ENCODE assay signal across 13 cellular contexts in genomic region chr19:2648099-2648498, GRCh38. TPM values are rescaled to one million over a fixed set of nuclear protein-coding genes. Genes with fewer than 3 reads are reported as not detected.
DNase-seq lines count a peak whose midpoint lies in the region; ATAC-seq, FAIRE-seq and TF ChIP-seq lines count a peak whose summit lies in the region.
"Had no signal": no experiment of that assay in that cellular context is flagged by ENCODE, and none has a peak within 500 bp of the region (broad histone marks: within the 10 kb centered on the region; RNA-seq: fewer than 3 reads in every experiment).

No MANE protein-coding gene starts in this region.

- H3K9ac ChIP-seq in GM12878 (ENCODE audit: control insufficient read depth, insufficient read depth, low read length) (no peak overlapping the region), PC-3 (ENCODE audit: low read length) (no peak overlapping the region)
- H3K9ac ChIP-seq: BLaER1 had no signal

- H3K36me3 Mint-ChIP-seq in activated CD4-positive, alpha-beta T cell treated with anti-CD3 and anti-CD28 coated beads for 36 hours (ENCODE audit: low read depth), result no peaks in the 10 kb centered on the region
- H3K36me3 Mint-ChIP-seq in stimulated activated memory B cell treated with anti-CD40 and anti-IgM and Interleukin-4, amounts not matched to agents 10 μg/mL and 1 μg/mL and 100 μg/mL, for 72 hours, result peaks cover 22% of the 10 kb centered on the region
- H3K36me3 Mint-ChIP-seq: CD4-positive, CD25-positive, alpha-beta regulatory T cell had no signal

- DNase-seq in activated CD4-positive, alpha-beta T cell treated with anti-CD3 and anti-CD28 coated beads for 36 hours, result no peak
- DNase-seq in activated CD4-positive, alpha-beta T cell treated with anti-CD3 and anti-CD28 coated beads, Interleukin-2, amount 50 U/mL, for 4 hours, result no peak
- DNase-seq in GM12878 (ENCODE audit: low read depth, low spot score) (no peak), iPS-NIHi7 (ENCODE audit: extremely low spot score) (no peak), NCI-H1694 treated with DMSO at 0.1 percent for 48 hours (lab: John Stamatoyannopoulos, UW) (no peak), PC-3 (no peak)

- RAD21 ChIA-PET in GM12878 (lab: Charles Lee; ENCODE audit: unreplicated experiment), result interaction anchor here (0.5 to 2.0 kb wide), 29 partner anchors 9 to 554 kb away, joined by 3 to 45 read pairs (median 5); partner anchors contain the start of genes SGTA and THOP1

- in situ Hi-C loops in GM12878 (cut with MboI), result loop anchor here (5.0 kb wide), 2 partner anchors 99 to 239 kb away; no protein-coding TSS in a partner anchor

- H3K27ac ChIP-seq in HEK293 (ENCODE audit: extremely low read depth, low read depth, low read length) (no peak overlapping the region), GM12878 (ENCODE audit: control insufficient read depth, insufficient read depth) (no peak overlapping the region), PC-3 (ENCODE audit: low read length) (no peak overlapping the region)
- H3K27ac ChIP-seq: BLaER1, HL-60, PC-9, SJSA1 had no signal

- H3K79me2 ChIP-seq in GM12878 (ENCODE audit: control insufficient read depth, insufficient read depth, low read length), result no peaks in the 10 kb centered on the region
- no peaks in the 10 kb centered on the region for H3K79me2 ChIP-seq in PC-3 (ENCODE audit: low read length)

- SMC1A ChIA-PET in GM12878 (lab: Charles Lee; ENCODE audit: uncharacterized antibody, unreplicated experiment), result interaction anchor here (0.6 to 1.9 kb wide), 28 partner anchors 12 to 428 kb away, joined by 3 to 50 read pairs (median 4); partner anchors contain the start of genes SLC39A3 and ZNF554

- TF ChIP-seq POLR2A in GM12878 (IDR thresholded peaks at IDR 0.05; ENCODE audit: low read depth, low read length), result no peak

- 35% methylated on average over 5 of the region's 5 CpGs for WGBS in GM12878 (ENCODE audit: insufficient coverage, insufficient replicate concordance, low lambda C conversion rate, missing lambda C conversion rate)

- H4K20me1 ChIP-seq in GM12878 (ENCODE audit: control insufficient read depth, insufficient read depth) (no peaks in the 10 kb centered on the region), PC-3 (ENCODE audit: low read length) (no peaks in the 10 kb centered on the region)

- TF ChIP-seq EP300 in GM12878 (IDR thresholded peaks at IDR 0.05; ENCODE audit: borderline replicate concordance in 1 of 2, control insufficient read depth in 1 of 2, low read depth in 2 of 2, low read length in 2 of 2), result no peak

- no peak for TF ChIP-seq RAD21 in GM12878 (IDR thresholded peaks at IDR 0.05; ENCODE audit: insufficient read depth, low read depth, low read length)

- no peaks in the 10 kb centered on the region for H3K27me3 ChIP-seq in GM12878 (replicated peaks in 1 of 2; ENCODE audit: control insufficient read depth in 2 of 2, insufficient read depth in 2 of 2, low read length in 1 of 2)
- no peaks in the 10 kb centered on the region for H3K27me3 ChIP-seq in PC-3 (ENCODE audit: low read length)
- H3K27me3 ChIP-seq: BLaER1 had no signal

- POLR2A ChIA-PET in activated CD4-positive, alpha-beta T cell treated with anti-CD3 and anti-CD28 coated beads for 36 hours (lab: Charles Lee), result interaction anchor here (0.6 to 0.7 kb wide), 3 partner anchors 24 to 208 kb away, joined by 4 to 9 read pairs (median 5); no protein-coding TSS in a partner anchor
- POLR2A ChIA-PET in HEK293 (lab: Yijun Ruan, JAX), result interaction anchor here (0.6 to 1.3 kb wide), 10 partner anchors 9 to 374 kb away, joined by 3 to 10 read pairs (median 4); partner anchors contain the start of genes GADD45B, SGTA and SLC39A3
- POLR2A ChIA-PET in GM12878 (lab: Charles Lee), result interaction anchor here (0.6 to 1.5 kb wide), 4 partner anchors 98 to 477 kb away, joined by 3 to 5 read pairs (median 3); partner anchors contain the start of genes GADD45B and THOP1
- POLR2A ChIA-PET in PC-3 (lab: Charles Lee; ENCODE audit: unreplicated experiment), result interaction anchor here (0.5 kb wide), 1 partner anchor 21 kb away, joined by 3 read pairs; no protein-coding TSS in a partner anchor

- peak; percentile 23 for ATAC-seq in activated CD4-positive, alpha-beta T cell treated with anti-CD3 and anti-CD28 coated beads for 36 hours
- ATAC-seq in GM12878 (peak; percentile 16; the same call in 2 of the 3 replicates), PC-3 (no peak)
- peak; percentile 49 for ATAC-seq in stimulated activated memory B cell treated with anti-CD40 and anti-IgM and Interleukin-4, amounts not matched to agents 10 μg/mL and 1 μg/mL and 100 μg/mL, for 72 hours

- CTCF ChIA-PET in activated CD4-positive, alpha-beta T cell treated with anti-CD3 and anti-CD28 coated beads for 36 hours (lab: Charles Lee), result interaction anchor here (0.5 to 2.4 kb wide), 46 partner anchors 9 to 648 kb away, joined by 3 to 39 read pairs (median 4); partner anchors contain the start of genes GNG7, SGTA and SLC39A3
- CTCF ChIA-PET in HEK293 (lab: Yijun Ruan, JAX) (interaction anchor here (0.6 to 3.6 kb wide), 35 partner anchors 9 to 514 kb away, joined by 3 to 54 read pairs (median 5); partner anchors contain the start of genes GNG7, SGTA and ZNF554), GM12878 (lab: Yijun Ruan, JAX) (interaction anchor here (0.6 to 3.5 kb wide), 64 partner anchors 10 to 481 kb away, joined by 3 to 125 read pairs (median 4); partner anchors contain the start of genes DIRAS1, GNG7, SGTA and TIMM13), PC-3 (lab: Charles Lee) (interaction anchor here (0.6 to 1.5 kb wide), 10 partner anchors 11 to 463 kb away, joined by 3 to 18 read pairs (median 4); no protein-coding TSS in a partner anchor)

- no peaks in the 10 kb centered on the region for H3K4me1 ChIP-seq in HEK293 (ENCODE audit: control insufficient read depth, insufficient read depth, low read length)
- peaks cover 17% of the 10 kb centered on the region for H3K4me1 ChIP-seq in GM12878 (ENCODE audit: control insufficient read depth, insufficient read depth, low read length)
- no peaks in the 10 kb centered on the region for H3K4me1 ChIP-seq in PC-3 (ENCODE audit: insufficient read depth, low read length)
- H3K4me1 ChIP-seq: SJSA1 had no signal

- H3K4me1 Mint-ChIP-seq in activated CD4-positive, alpha-beta T cell treated with anti-CD3 and anti-CD28 coated beads for 36 hours, result no peaks in the 10 kb centered on the region
- peaks cover 52% of the 10 kb centered on the region for H3K4me1 Mint-ChIP-seq in stimulated activated memory B cell treated with anti-CD40 and anti-IgM and Interleukin-4, amounts not matched to agents 10 μg/mL and 1 μg/mL and 100 μg/mL, for 72 hours
- H3K4me1 Mint-ChIP-seq: CD4-positive, CD25-positive, alpha-beta regulatory T cell had no signal

- H3K4me3 ChIP-seq in HEK293 (ENCODE audit: low read depth, low read length), result no peak overlapping the region
- no peak overlapping the region for H3K4me3 ChIP-seq in GM12878
- no peak overlapping the region for H3K4me3 ChIP-seq in PC-3 (ENCODE audit: low read length)
- H3K4me3 ChIP-seq: BLaER1, PC-9, SJSA1 had no signal

- H3K9me3 ChIP-seq in HEK293 (ENCODE audit: control insufficient read depth, insufficient read depth, low read depth, low read length) (no peaks in the 10 kb centered on the region), GM12878 (replicated peaks; ENCODE audit: control insufficient read depth, insufficient read depth, low read length) (no peaks in the 10 kb centered on the region), PC-3 (ENCODE audit: low read length) (no peaks in the 10 kb centered on the region)
- H3K9me3 ChIP-seq: BLaER1, SJSA1 had no signal

- H3F3A ChIP-seq in PC-3 (ENCODE audit: low read length, unreplicated experiment), result no peaks in the 10 kb centered on the region

- H3K4me3 Mint-ChIP-seq in activated CD4-positive, alpha-beta T cell treated with anti-CD3 and anti-CD28 coated beads for 36 hours, result no peak overlapping the region
- no peak overlapping the region for H3K4me3 Mint-ChIP-seq in stimulated activated memory B cell treated with anti-CD40 and anti-IgM and Interleukin-4, amounts not matched to agents 10 μg/mL and 1 μg/mL and 100 μg/mL, for 72 hours
- H3K4me3 Mint-ChIP-seq: CD4-positive, CD25-positive, alpha-beta regulatory T cell had no signal

- intact Hi-C loops in activated CD4-positive, alpha-beta T cell treated with anti-CD3 and anti-CD28 coated beads for 36 hours (cut with DNase I, micrococcal nuclease), result loop anchor here (1.0 to 10.0 kb wide), 4 partner anchors 101 to 457 kb away; no protein-coding TSS in a partner anchor
- intact Hi-C loops in GM12878 (cut with micrococcal nuclease; ENCODE audit: unreplicated experiment), result loop anchor here (1.0 to 5.0 kb wide), 3 partner anchors 101 to 239 kb away; no protein-coding TSS in a partner anchor
- intact Hi-C loops in PC-3 (cut with micrococcal nuclease), result loop anchor here (1.0 kb wide), 1 partner anchor 101 kb away; no protein-coding TSS in a partner anchor

- FAIRE-seq in GM12878 (lab: Jason Lieb, UNC), result no peak

- TF ChIP-seq CTCF in HEK293 (tag by site-specific recombination; IDR thresholded peaks at IDR 0.05) (no peak), GM12878 (IDR thresholded peaks at IDR 0.05 in 2 of 3, conservative IDR thresholded peaks at IDR 0.05 in 1 of 3; ENCODE audit: control insufficient read depth in 2 of 3, extremely low read depth in 1 of 3, insufficient read depth in 1 of 3, low read depth in 3 of 3, low read length in 3 of 3) (no peak), PC-3 (conservative IDR thresholded peaks at IDR 0.05; ENCODE audit: low read depth, low read length) (no peak)

- no peaks in the 10 kb centered on the region for H3K9me3 Mint-ChIP-seq in activated CD4-positive, alpha-beta T cell treated with anti-CD3 and anti-CD28 coated beads for 36 hours (ENCODE audit: low read depth)
- no peaks in the 10 kb centered on the region for H3K9me3 Mint-ChIP-seq in stimulated activated memory B cell treated with anti-CD40 and anti-IgM and Interleukin-4, amounts not matched to agents 10 μg/mL and 1 μg/mL and 100 μg/mL, for 72 hours

- BruUV-seq in GM12878 (replicated peaks; lab: Mats Ljungman, UMichigan) (no TSS peak), PC-3 (replicated peaks; lab: Mats Ljungman, UMichigan) (no TSS peak)

- H3K36me3 ChIP-seq in HEK293 (ENCODE audit: control insufficient read depth in 2 of 2, insufficient read depth in 1 of 2, low read length in 2 of 2) (no peaks in the 10 kb centered on the region), GM12878 (ENCODE audit: control insufficient read depth in 2 of 2, insufficient read depth in 2 of 2, low read length in 1 of 2) (peaks cover 0 to 5% of the 10 kb centered on the region in 2 experiments; a peak in 1 of 4 replicates), PC-3 (ENCODE audit: low read depth, low read length) (no peaks in the 10 kb centered on the region)
- H3K36me3 ChIP-seq: SJSA1 had no signal

- no peak overlapping the region for H2AFZ ChIP-seq in GM12878 (ENCODE audit: control insufficient read depth, low read depth, low read length)
- H2AFZ ChIP-seq in PC-3 (ENCODE audit: low read length), result no peak overlapping the region
- H2AFZ ChIP-seq: PC-9 had no signal

- H3K4me2 ChIP-seq in GM12878 (ENCODE audit: control insufficient read depth, insufficient read depth) (no peak overlapping the region), PC-3 (ENCODE audit: low read length) (no peak overlapping the region)
- H3K4me2 ChIP-seq: PC-9 had no signal

- no peak overlapping the region for H3K27ac Mint-ChIP-seq in activated CD4-positive, alpha-beta T cell treated with anti-CD3 and anti-CD28 coated beads for 36 hours
- no peak overlapping the region for H3K27ac Mint-ChIP-seq in stimulated activated memory B cell treated with anti-CD40 and anti-IgM and Interleukin-4, amounts not matched to agents 10 μg/mL and 1 μg/mL and 100 μg/mL, for 72 hours
- H3K27ac Mint-ChIP-seq: CD4-positive, CD25-positive, alpha-beta regulatory T cell had no signal

- no peaks in the 10 kb centered on the region for H3K27me3 Mint-ChIP-seq in activated CD4-positive, alpha-beta T cell treated with anti-CD3 and anti-CD28 coated beads for 36 hours
- H3K27me3 Mint-ChIP-seq in stimulated activated memory B cell treated with anti-CD40 and anti-IgM and Interleukin-4, amounts not matched to agents 10 μg/mL and 1 μg/mL and 100 μg/mL, for 72 hours, result no peaks in the 10 kb centered on the region
- H3K27me3 Mint-ChIP-seq: CD4-positive, CD25-positive, alpha-beta regulatory T cell had no signal

- H3K9me2 ChIP-seq in PC-3 (replicated peaks; ENCODE audit: low read length), result no peaks in the 10 kb centered on the region

RNA-seq across cellular contexts. Expression of gene GNG7, which starts 54.4 kb away (rescaled TPM):
- 1 to 10 TPM; 1.1 to 1.2 TPM for total RNA-seq in activated CD4-positive, alpha-beta T cell treated with anti-CD3 and anti-CD28 coated beads for 36 hours
- total RNA-seq in GM12878 (2013; cell fraction: nucleolus; rRNA removed), result 10.3 TPM in 2 replicates
- 2.7 and 3.8 TPM in 2 replicates for total RNA-seq in GM12878 (2014; rRNA removed)
- total RNA-seq in GM12878 (2014; rRNA removed; fragmentation: Illumina TruSeq; extraction: Trizol), result 5.3 and 5.4 TPM in 2 replicates
- total RNA-seq in GM12878 (2021), result 13.6 and 14.0 TPM in 2 replicates
- polyA plus RNA-seq in GM12878 (2011; ENCODE audit: low read depth), result 12.7 TPM
- 1.8 and 1.9 TPM in 2 replicates for polyA plus RNA-seq in GM12878 (2011; rRNA removed)
- polyA plus RNA-seq in GM12878 (2011; cell fraction: cytosol; rRNA removed), result 2.0 and 2.1 TPM in 2 replicates
- polyA plus RNA-seq in GM12878 (2011; cell fraction: nucleus; rRNA removed), result 2.8 and 3.7 TPM in 2 replicates
- 24.5 and 28.2 TPM in 2 replicates for polyA plus RNA-seq in GM12878 (2012)
- 6.9 and 7.8 TPM in 2 replicates for polyA plus RNA-seq in GM12878 (2014; fragmentation: Illumina TruSeq; extraction: Trizol)
- 1 to 10 TPM; 3.7 to 5.1 TPM for polyA plus RNA-seq in GM12878 (2014; fragmentation: Nextera tagmentation; extraction: Ambion mirVana)
- polyA plus RNA-seq in GM12878 (2014; rRNA removed), result 11.7 and 13.4 TPM in 2 replicates
- polyA plus RNA-seq in GM12878 (2016; fragmentation: Nextera tagmentation; extraction: Ambion mirVana), result 10 to 100 TPM in 1 of 2 experiments, 1 to 10 TPM in 1; 9.8 to 10.6 TPM
- polyA minus RNA-seq in GM12878 (2011; rRNA and poly(A)+ RNA removed), result 0.29 and 0.57 TPM in 2 replicates
- polyA minus RNA-seq in GM12878 (2011; cell fraction: cytosol; rRNA and poly(A)+ RNA removed), result 0.31 and 0.40 TPM in 2 replicates
- polyA minus RNA-seq in GM12878 (2011; cell fraction: nucleus; rRNA and poly(A)+ RNA removed), result 0.29 and 0.60 TPM in 2 replicates
- total RNA-seq in PC-3 (2014; rRNA removed), result 1.1 and 1.2 TPM in 2 replicates
